14 cellular contexts compared by ENCODE assay signal in genomic region chr9:123658792-123659191, GRCh38.
A peak's percentile ranks its signal among the peaks of the same experiment; 100 is the strongest.
DNase-seq lines count a peak whose midpoint lies in the region; ATAC-seq and FAIRE-seq lines count a peak whose summit lies in the region.
"Had no signal": no experiment of that assay in that cellular context is flagged by ENCODE, and none has a peak within 500 bp of the region (broad histone marks: within the 10 kb centered on the region; RNA-seq: fewer than 3 reads in every experiment).

No MANE protein-coding gene starts in this region.

- H3K9me3 Mint-ChIP-seq in memory B cell: peaks cover 8% of the 10 kb centered on the region
- peaks cover 12% of the 10 kb centered on the region for H3K9me3 Mint-ChIP-seq in natural killer cell treated with Interleukin-12 subunit alpha and Interleukin-12 subunit beta and Interleukin-15 and Interleukin-18, amount 100 ng/mL, for 72 hours
- H3K9me3 Mint-ChIP-seq in activated CD4-positive, alpha-beta memory T cell treated with anti-CD3 and anti-CD28 coated beads, Interleukin-2, amount 10 ng/mL, durations not matched to agents 7 days and 5 days: peaks cover 14% of the 10 kb centered on the region

- CTCF ChIA-PET in activated CD4-positive, alpha-beta memory T cell treated with anti-CD3 and anti-CD28 coated beads, Interleukin-2, amount 10 ng/mL, durations not matched to agents 7 days and 5 days (lab: Charles Lee): no interaction called here

- peaks cover 38% of the 10 kb centered on the region for H3K4me1 Mint-ChIP-seq in memory B cell
- H3K4me1 Mint-ChIP-seq in natural killer cell treated with Interleukin-12 subunit alpha and Interleukin-12 subunit beta and Interleukin-15 and Interleukin-18, amount 100 ng/mL, for 72 hours (ENCODE audit: low read depth in 2 of 2): no peaks in the 10 kb centered on the region
- H3K4me1 Mint-ChIP-seq in activated CD4-positive, alpha-beta memory T cell treated with anti-CD3 and anti-CD28 coated beads, Interleukin-2, amount 10 ng/mL, durations not matched to agents 7 days and 5 days: no peaks in the 10 kb centered on the region

- peak; percentile 12 for DNase-seq in NCI-H2029 treated with DMSO at 0.1 percent for 48 hours (lab: John Stamatoyannopoulos, UW)
- DNase-seq in NCI-H2029 (lab: John Stamatoyannopoulos, UW): no peak
- DNase-seq in RCC 7860 (ENCODE audit: low spot score): peak; percentile 54
- peak in 1 of 2 donors; percentile 31 for DNase-seq in memory B cell (ENCODE audit: low spot score in 2 of 2)
- no peak for DNase-seq in natural killer cell treated with Interleukin-12 subunit alpha and Interleukin-12 subunit beta and Interleukin-15 and Interleukin-18, amount 100 ng/mL, for 72 hours (ENCODE audit: low spot score)
- no peak for DNase-seq in activated CD4-positive, alpha-beta memory T cell treated with anti-CD3 and anti-CD28 coated beads, Interleukin-2, amount 10 ng/mL, durations not matched to agents 7 days and 5 days
- DNase-seq: activated CD8-positive, alpha-beta memory T cell treated with anti-CD3 and anti-CD28 coated beads, Interleukin-2, amount 50 U/mL, for 48 hours; activated naive CD4-positive, alpha-beta T cell treated with anti-CD3 and anti-CD28 coated beads, Interleukin-2, amount 50 U/mL, for 16 hours; effector CD8-positive, alpha-beta T cell; IMR-90; mammary epithelial cell had no signal

- peak; percentile 21 for FAIRE-seq in RCC 7860 (lab: Jason Lieb, UNC)
- FAIRE-seq: bronchial epithelial cell had no signal

- H3K4me3 Mint-ChIP-seq in memory B cell: peak overlapping the region; percentile 17
- H3K4me3 Mint-ChIP-seq in natural killer cell treated with Interleukin-12 subunit alpha and Interleukin-12 subunit beta and Interleukin-15 and Interleukin-18, amount 100 ng/mL, for 72 hours: no peak overlapping the region
- H3K4me3 Mint-ChIP-seq in activated CD4-positive, alpha-beta memory T cell treated with anti-CD3 and anti-CD28 coated beads, Interleukin-2, amount 10 ng/mL, durations not matched to agents 7 days and 5 days: no peak overlapping the region

- peak overlapping the region; percentile 75 for H3K27ac Mint-ChIP-seq in memory B cell
- H3K27ac Mint-ChIP-seq in natural killer cell treated with Interleukin-12 subunit alpha and Interleukin-12 subunit beta and Interleukin-15 and Interleukin-18, amount 100 ng/mL, for 72 hours: peak overlapping the region in 1 of 2 donors; percentile 29
- no peak overlapping the region for H3K27ac Mint-ChIP-seq in activated CD4-positive, alpha-beta memory T cell treated with anti-CD3 and anti-CD28 coated beads, Interleukin-2, amount 10 ng/mL, durations not matched to agents 7 days and 5 days

- H3K36me3 Mint-ChIP-seq in memory B cell: peaks cover 21% of the 10 kb centered on the region
- H3K36me3 Mint-ChIP-seq in natural killer cell treated with Interleukin-12 subunit alpha and Interleukin-12 subunit beta and Interleukin-15 and Interleukin-18, amount 100 ng/mL, for 72 hours: peaks cover 18% of the 10 kb centered on the region
- H3K36me3 Mint-ChIP-seq in activated CD4-positive, alpha-beta memory T cell treated with anti-CD3 and anti-CD28 coated beads, Interleukin-2, amount 10 ng/mL, durations not matched to agents 7 days and 5 days (ENCODE audit: low read depth): peaks cover 17% of the 10 kb centered on the region

- POLR2A ChIA-PET in activated CD4-positive, alpha-beta memory T cell treated with anti-CD3 and anti-CD28 coated beads, Interleukin-2, amount 10 ng/mL, durations not matched to agents 7 days and 5 days (lab: Charles Lee): no interaction called here

- peak; percentile 49 for ATAC-seq in HG03175 (IDR thresholded peaks at IDR 0.05; ENCODE audit: unreplicated experiment)
- ATAC-seq in memory B cell (ENCODE audit: low read depth): peak; percentile 78
- no peak for ATAC-seq in natural killer cell treated with Interleukin-12 subunit alpha and Interleukin-12 subunit beta and Interleukin-15 and Interleukin-18, amount 100 ng/mL, for 72 hours
- no peak for ATAC-seq in HG03460 (IDR thresholded peaks at IDR 0.05; ENCODE audit: unreplicated experiment)

- H3K27me3 Mint-ChIP-seq in memory B cell: no peaks in the 10 kb centered on the region
- no peaks in the 10 kb centered on the region for H3K27me3 Mint-ChIP-seq in natural killer cell treated with Interleukin-12 subunit alpha and Interleukin-12 subunit beta and Interleukin-15 and Interleukin-18, amount 100 ng/mL, for 72 hours
- H3K27me3 Mint-ChIP-seq in activated CD4-positive, alpha-beta memory T cell treated with anti-CD3 and anti-CD28 coated beads, Interleukin-2, amount 10 ng/mL, durations not matched to agents 7 days and 5 days: no peaks in the 10 kb centered on the region

Comparison
In these comparisons a context has a peak if more than half of its experiments do, and no peak if none do; other contexts are left out.
1. DNase-seq: peak in NCI-H2029 treated with DMSO at 0.1 percent for 48 hours (single experiment) and RCC 7860 (single experiment); none in NCI-H2029 (single experiment), natural killer cell treated with Interleukin-12 subunit alpha and Interleukin-12 subunit beta and Interleukin-15 and Interleukin-18, amount 100 ng/mL, for 72 hours (single experiment) and activated CD4-positive, alpha-beta memory T cell treated with anti-CD3 and anti-CD28 coated beads, Interleukin-2, amount 10 ng/mL, durations not matched to agents 7 days and 5 days (single experiment).
2. ATAC-seq: peak in HG03175 (single experiment) and memory B cell (single experiment); none in natural killer cell treated with Interleukin-12 subunit alpha and Interleukin-12 subunit beta and Interleukin-15 and Interleukin-18, amount 100 ng/mL, for 72 hours (0 of 2) and HG03460 (single experiment).